In genomic region chr18:58525928-58526424, GRCh38 we compare ENCODE assay signal across 12 cellular contexts.
DNase-seq lines count a peak whose midpoint lies in the region; ATAC-seq lines count a peak whose summit lies in the region.
"Had no signal": no experiment of that assay in that cellular context is flagged by ENCODE, and none has a peak within 500 bp of the region (broad histone marks: within the 10 kb centered on the region; RNA-seq: fewer than 3 reads in every experiment).

No MANE protein-coding gene starts in this region.

- peak; percentile 41 for ATAC-seq in GM18508 (IDR thresholded peaks at IDR 0.05; ENCODE audit: insufficient read depth, unreplicated experiment)
- ATAC-seq in GM21447 (IDR thresholded peaks at IDR 0.05; ENCODE audit: unreplicated experiment), result peak; percentile 64
- ATAC-seq in HG03432 (IDR thresholded peaks at IDR 0.05; ENCODE audit: unreplicated experiment), result peak; percentile 49
- peak; percentile 4 for ATAC-seq in left colon

- DNase-seq in left colon, result no peak
- DNase-seq in activated CD4-positive, alpha-beta T cell treated with anti-CD3 and anti-CD28 coated beads, Interleukin-2, amount 50 U/mL, for 48 hours, result no peak
- DNase-seq in NCI-H524 treated with DMSO at 0.1 percent for 48 hours (lab: John Stamatoyannopoulos, UW), result no peak
- DNase-seq in H7, result no peak
- DNase-seq in Ammon's horn (ENCODE audit: low spot score), result no peak
- DNase-seq: central memory CD4-positive, alpha-beta T cell; DMS53; NCI-H1092 treated with DMSO at 0.1 percent for 48 hours; thyroid gland had no signal

- intact Hi-C loops in left colon (cut with DNase I, micrococcal nuclease), result loop anchor here in 1 of 2 donors (10.0 kb wide), 1 partner anchor 549 kb away; no protein-coding TSS in a partner anchor

- H3K4me3 ChIP-seq in H7 (ENCODE audit: insufficient read depth, low read depth, low read length), result no peak overlapping the region
- H3K4me3 ChIP-seq: thyroid gland had no signal

- no peaks in the 10 kb centered on the region for H3K27me3 ChIP-seq in H7 (ENCODE audit: control insufficient read depth, insufficient read depth, low read length)
- H3K27me3 ChIP-seq: thyroid gland had no signal

- no peaks in the 10 kb centered on the region for H3K36me3 ChIP-seq in H7 (replicated peaks; ENCODE audit: control insufficient read depth, insufficient read depth, low read length)
- H3K36me3 ChIP-seq: thyroid gland had no signal

Comparison
In these comparisons a context has a peak if more than half of its experiments do, and no peak if none do; other contexts are left out.
1. ATAC-seq: peak in every context shown above with its lines; median percentile 64 in GM21447; 49 in HG03432; 41 in GM18508; 4 in left colon.